Comparison of ENCODE assay signal across 1 cellular context in the genomic region with DNA sequence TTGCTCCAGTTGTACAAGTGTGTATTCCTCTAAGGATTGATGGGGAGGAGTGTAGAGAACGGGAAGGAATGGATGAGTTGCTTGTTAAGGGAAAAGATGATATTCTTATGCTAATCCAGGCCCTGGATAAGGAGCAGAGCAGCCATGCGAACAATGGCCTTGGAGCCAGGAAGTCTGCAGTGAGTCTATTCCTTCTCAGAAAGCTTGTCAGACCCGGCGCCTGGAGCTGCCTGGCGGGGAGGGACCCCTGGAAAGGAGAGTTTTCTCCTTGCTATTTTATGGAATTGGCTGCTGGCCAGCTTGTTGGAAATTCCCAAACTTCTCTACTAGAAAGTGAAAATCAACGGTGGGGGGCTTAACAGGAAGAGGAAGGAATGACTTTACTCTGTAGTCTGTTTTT.
TF ChIP-seq lines count a peak whose summit lies in the region.

No MANE protein-coding gene starts in this region.

TF ChIP-seq in HepG2, 621 proteins besides CTCF, POLR2A, EP300 and RAD21 (continued from another document):
- TF ChIP-seq, protein P1, sequence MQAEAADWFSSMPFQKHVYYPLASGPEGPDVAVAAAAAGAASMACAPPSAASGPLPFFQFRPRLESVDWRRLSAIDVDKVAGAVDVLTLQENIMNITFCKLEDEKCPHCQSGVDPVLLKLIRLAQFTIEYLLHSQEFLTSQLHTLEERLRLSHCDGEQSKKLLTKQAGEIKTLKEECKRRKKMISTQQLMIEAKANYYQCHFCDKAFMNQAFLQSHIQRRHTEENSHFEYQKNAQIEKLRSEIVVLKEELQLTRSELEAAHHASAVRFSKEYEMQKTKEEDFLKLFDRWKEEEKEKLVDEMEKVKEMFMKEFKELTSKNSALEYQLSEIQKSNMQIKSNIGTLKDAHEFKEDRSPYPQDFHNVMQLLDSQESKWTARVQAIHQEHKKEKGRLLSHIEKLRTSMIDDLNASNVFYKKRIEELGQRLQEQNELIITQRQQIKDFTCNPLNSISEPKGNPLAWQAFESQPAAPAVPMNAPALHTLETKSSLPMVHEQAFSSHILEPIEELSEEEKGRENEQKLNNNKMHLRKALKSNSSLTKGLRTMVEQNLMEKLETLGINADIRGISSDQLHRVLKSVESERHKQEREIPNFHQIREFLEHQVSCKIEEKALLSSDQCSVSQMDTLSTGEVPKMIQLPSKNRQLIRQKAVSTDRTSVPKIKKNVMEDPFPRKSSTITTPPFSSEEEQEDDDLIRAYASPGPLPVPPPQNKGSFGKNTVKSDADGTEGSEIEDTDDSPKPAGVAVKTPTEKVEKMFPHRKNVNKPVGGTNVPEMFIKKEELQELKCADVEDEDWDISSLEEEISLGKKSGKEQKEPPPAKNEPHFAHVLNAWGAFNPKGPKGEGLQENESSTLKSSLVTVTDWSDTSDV (CRISPR knock-in tag; IDR thresholded peaks at IDR 0.05): no peak
- no peak for TF ChIP-seq ZFY (CRISPR knock-in tag; IDR thresholded peaks at IDR 0.05)
- no peak for TF ChIP-seq CREB1 (IDR thresholded peaks at IDR 0.05)
- no peak for TF ChIP-seq CREB1 (CRISPR knock-in tag; IDR thresholded peaks at IDR 0.05)
- no peak for TF ChIP-seq SP4 (CRISPR knock-in tag; IDR thresholded peaks at IDR 0.05)
- no peak for TF ChIP-seq ZFAT (CRISPR knock-in tag; conservative IDR thresholded peaks at IDR 0.05)
- no peak for TF ChIP-seq GATAD2A (CRISPR knock-in tag; IDR thresholded peaks at IDR 0.05)
- TF ChIP-seq HMG20A (CRISPR knock-in tag; IDR thresholded peaks at IDR 0.05; ENCODE audit: borderline replicate concordance): no peak
- TF ChIP-seq, protein P2, sequence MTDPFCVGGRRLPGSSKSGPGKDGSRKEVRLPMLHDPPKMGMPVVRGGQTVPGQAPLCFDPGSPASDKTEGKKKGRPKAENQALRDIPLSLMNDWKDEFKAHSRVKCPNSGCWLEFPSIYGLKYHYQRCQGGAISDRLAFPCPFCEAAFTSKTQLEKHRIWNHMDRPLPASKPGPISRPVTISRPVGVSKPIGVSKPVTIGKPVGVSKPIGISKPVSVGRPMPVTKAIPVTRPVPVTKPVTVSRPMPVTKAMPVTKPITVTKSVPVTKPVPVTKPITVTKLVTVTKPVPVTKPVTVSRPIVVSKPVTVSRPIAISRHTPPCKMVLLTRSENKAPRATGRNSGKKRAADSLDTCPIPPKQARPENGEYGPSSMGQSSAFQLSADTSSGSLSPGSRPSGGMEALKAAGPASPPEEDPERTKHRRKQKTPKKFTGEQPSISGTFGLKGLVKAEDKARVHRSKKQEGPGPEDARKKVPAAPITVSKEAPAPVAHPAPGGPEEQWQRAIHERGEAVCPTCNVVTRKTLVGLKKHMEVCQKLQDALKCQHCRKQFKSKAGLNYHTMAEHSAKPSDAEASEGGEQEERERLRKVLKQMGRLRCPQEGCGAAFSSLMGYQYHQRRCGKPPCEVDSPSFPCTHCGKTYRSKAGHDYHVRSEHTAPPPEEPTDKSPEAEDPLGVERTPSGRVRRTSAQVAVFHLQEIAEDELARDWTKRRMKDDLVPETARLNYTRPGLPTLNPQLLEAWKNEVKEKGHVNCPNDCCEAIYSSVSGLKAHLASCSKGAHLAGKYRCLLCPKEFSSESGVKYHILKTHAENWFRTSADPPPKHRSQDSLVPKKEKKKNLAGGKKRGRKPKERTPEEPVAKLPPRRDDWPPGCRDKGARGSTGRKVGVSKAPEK (CRISPR knock-in tag; IDR thresholded peaks at IDR 0.05; ENCODE audit: borderline replicate concordance): no peak
- TF ChIP-seq RFX1 (IDR thresholded peaks at IDR 0.05): no peak
- no peak for TF ChIP-seq NCOA5 (CRISPR knock-in tag; IDR thresholded peaks at IDR 0.05)
